In genomic region chr19:46466536-46467199, GRCh38 we compare ENCODE assay signal across 11 cellular contexts. TPM values are rescaled to one million over a fixed set of nuclear protein-coding genes. Genes with fewer than 3 reads are reported as not detected.
DNase-seq lines count a peak whose midpoint lies in the region; ATAC-seq and TF ChIP-seq lines count a peak whose summit lies in the region.
"Had no signal": no experiment of that assay in that cellular context is flagged by ENCODE, and none has a peak within 500 bp of the region (broad histone marks: within the 10 kb centered on the region; RNA-seq: fewer than 3 reads in every experiment).

No MANE protein-coding gene starts in this region.

- H2AFZ ChIP-seq in osteoblast (ENCODE audit: low read length), result peak overlapping the region; percentile 69

- no peak overlapping the region for H3K27ac Mint-ChIP-seq in naive thymus-derived CD4-positive, alpha-beta T cell

- intact Hi-C loops in naive thymus-derived CD4-positive, alpha-beta T cell (cut with micrococcal nuclease), result no loop called here

- H3K36me3 ChIP-seq in GM06990 (ENCODE audit: control insufficient read depth, insufficient read depth, low read length) (no peaks in the 10 kb centered on the region), osteoblast (ENCODE audit: insufficient read depth, low read length) (no peaks in the 10 kb centered on the region)
- H3K36me3 ChIP-seq in naive thymus-derived CD4-positive, alpha-beta T cell (ENCODE audit: control insufficient read depth in 2 of 3, insufficient read depth in 3 of 3, low read length in 3 of 3), result no peaks in the 10 kb centered on the region
- H3K36me3 ChIP-seq: prostate gland had no signal

- H3K4me3 ChIP-seq in GM06990 (replicated peaks; ENCODE audit: low read depth, low read length) (peak overlapping the region; percentile 31), choroid plexus epithelial cell (ENCODE audit: low read depth, low read length) (no peak overlapping the region), osteoblast (ENCODE audit: insufficient read depth, low read length) (peak overlapping the region; percentile 56)
- no peak overlapping the region for H3K4me3 ChIP-seq in naive thymus-derived CD4-positive, alpha-beta T cell (ENCODE audit: low read length)
- H3K4me3 ChIP-seq: prostate gland had no signal

- no peaks in the 10 kb centered on the region for H3K9me3 ChIP-seq in osteoblast (ENCODE audit: low read depth, low read length)
- H3K9me3 ChIP-seq in naive thymus-derived CD4-positive, alpha-beta T cell (ENCODE audit: control insufficient read depth in 2 of 3, low read length in 3 of 3), result no peaks in the 10 kb centered on the region
- H3K9me3 ChIP-seq: prostate gland had no signal

- H3K4me1 Mint-ChIP-seq in naive thymus-derived CD4-positive, alpha-beta T cell, result peaks cover 0 to 3% (median 0%) of the 10 kb centered on the region in 7 donors

- TF ChIP-seq CTCF in GM06990 (IDR thresholded peaks at IDR 0.05; ENCODE audit: insufficient read depth, low read length, poor library complexity, severe bottlenecking), result no peak
- no peak for TF ChIP-seq CTCF in choroid plexus epithelial cell (conservative IDR thresholded peaks at IDR 0.05; ENCODE audit: low read depth, low read length)
- no peak for TF ChIP-seq CTCF in osteoblast (IDR thresholded peaks at IDR 0.05; ENCODE audit: extremely low read depth, low read depth, low read length)

- no peaks in the 10 kb centered on the region for H3K79me2 ChIP-seq in osteoblast (ENCODE audit: insufficient read depth, low read length)

- peaks cover 0 to 4% (median 0%) of the 10 kb centered on the region in 5 donors for H3K36me3 Mint-ChIP-seq in naive thymus-derived CD4-positive, alpha-beta T cell

- CTCF ChIA-PET in naive thymus-derived CD4-positive, alpha-beta T cell (lab: Charles Lee), result no interaction called here

- peak overlapping the region; percentile 83 for H3K27ac ChIP-seq in osteoblast (ENCODE audit: low read depth, low read length)
- no peak overlapping the region for H3K27ac ChIP-seq in naive thymus-derived CD4-positive, alpha-beta T cell (ENCODE audit: low read depth, low read length)
- H3K27ac ChIP-seq: prostate gland had no signal

- peaks cover 24% of the 10 kb centered on the region for H3K4me1 ChIP-seq in osteoblast (ENCODE audit: insufficient read depth, low read length)
- no peaks in the 10 kb centered on the region for H3K4me1 ChIP-seq in naive thymus-derived CD4-positive, alpha-beta T cell (ENCODE audit: control insufficient read depth in 2 of 2, insufficient read depth in 2 of 2, low read length in 2 of 2)
- H3K4me1 ChIP-seq: prostate gland had no signal

- no peak overlapping the region for H3K4me3 Mint-ChIP-seq in naive thymus-derived CD4-positive, alpha-beta T cell

- POLR2A ChIA-PET in naive thymus-derived CD4-positive, alpha-beta T cell (lab: Charles Lee), result no interaction called here

- H3K27me3 ChIP-seq in GM06990 (replicated peaks; ENCODE audit: control insufficient read depth, insufficient read depth, low read length), result no peaks in the 10 kb centered on the region; the same call in 1 of the 2 replicates
- no peaks in the 10 kb centered on the region for H3K27me3 ChIP-seq in osteoblast (ENCODE audit: insufficient read depth, low read length)
- H3K27me3 ChIP-seq in naive thymus-derived CD4-positive, alpha-beta T cell (ENCODE audit: control insufficient read depth in 2 of 2, insufficient read depth in 2 of 2, low read length in 2 of 2), result peaks cover 0 to 5% of the 10 kb centered on the region in 2 donors

- H3K9me3 Mint-ChIP-seq in naive thymus-derived CD4-positive, alpha-beta T cell, result peaks cover 0 to 3% (median 0%) of the 10 kb centered on the region in 11 donors

- peak overlapping the region; percentile 87 for H3K4me2 ChIP-seq in osteoblast (ENCODE audit: insufficient read depth, low read length)

- H4K20me1 ChIP-seq in osteoblast (ENCODE audit: insufficient read depth, low read length), result no peaks in the 10 kb centered on the region

- peaks cover 7 to 34% (median 33%) of the 10 kb centered on the region in 5 donors for H3K27me3 Mint-ChIP-seq in naive thymus-derived CD4-positive, alpha-beta T cell

- DNase-seq in GM06990 (ENCODE audit: extremely low read depth, insufficient read length) (peak; percentile 64), HS-27A (ENCODE audit: low read depth) (peak; percentile 42), choroid plexus epithelial cell (ENCODE audit: low read depth) (peak; percentile 92), osteoblast (ENCODE audit: insufficient read length, low spot score, missing footprints) (peak; percentile 96), HuH-7 (ENCODE audit: low spot score) (no peak), NCI-H510A treated with DMSO at 0.1 percent for 48 hours (lab: John Stamatoyannopoulos, UW) (no peak), iPS-NIHi7 (ENCODE audit: extremely low spot score) (no peak)
- DNase-seq in naive thymus-derived CD4-positive, alpha-beta T cell, result no peak
- DNase-seq: foreskin melanocyte; stimulated activated naive CD8-positive, alpha-beta T cell treated with anti-CD3 and anti-CD28 coated beads, Interleukin-15, Interleukin-2, amounts not matched to agents 100 U/mL and 50 U/mL, for 24 hours had no signal

- ATAC-seq in naive thymus-derived CD4-positive, alpha-beta T cell, result no peak
- ATAC-seq: stimulated activated naive CD8-positive, alpha-beta T cell treated with anti-CD3 and anti-CD28 coated beads, Interleukin-15, Interleukin-2, amounts not matched to agents 100 U/mL and 50 U/mL, for 24 hours had no signal

RNA-seq across cellular contexts. Expression of gene PNMA8A, which starts 4.7 kb away (rescaled TPM):
- 2.1 and 2.2 TPM in 2 replicates for total RNA-seq in osteoblast
- under 1 TPM in 2 of 5 experiments, not detected in 3; 0.62 to 0.86 TPM for total RNA-seq in naive thymus-derived CD4-positive, alpha-beta T cell
- not detected for polyA plus RNA-seq in naive thymus-derived CD4-positive, alpha-beta T cell

RNA-seq across cellular contexts. Expression of gene PNMA8B, which starts 29.0 kb away (rescaled TPM):
- 0.72 and 1.2 TPM in 2 replicates for total RNA-seq in osteoblast
- total RNA-seq in naive thymus-derived CD4-positive, alpha-beta T cell, result 1 to 10 TPM in 2 of 5 experiments, under 1 TPM in 2, not detected in 1; 0.24 to 2.3 (median 1.5) TPM
- polyA plus RNA-seq in naive thymus-derived CD4-positive, alpha-beta T cell, result 1 to 10 TPM; 1.0 to 1.8 TPM

RNA-seq across cellular contexts. Expression of gene PNMA8C, which starts 37.9 kb away (rescaled TPM):
- under 0.01 and 0.36 TPM in 2 replicates for total RNA-seq in osteoblast
- total RNA-seq in naive thymus-derived CD4-positive, alpha-beta T cell, result not detected
- not detected for polyA plus RNA-seq in naive thymus-derived CD4-positive, alpha-beta T cell

RNA-seq across cellular contexts. Expression of gene CCDC8, which starts 53.3 kb away (rescaled TPM):
- 17.4 and 22.1 TPM in 2 replicates for total RNA-seq in osteoblast
- total RNA-seq in naive thymus-derived CD4-positive, alpha-beta T cell, result not detected
- polyA plus RNA-seq in naive thymus-derived CD4-positive, alpha-beta T cell, result not detected

Comparison
In these comparisons a context has a peak if more than half of its experiments do, and no peak if none do; other contexts are left out.
1. DNase-seq: peak in GM06990 (single experiment), HS-27A (single experiment), choroid plexus epithelial cell (single experiment) and osteoblast (single experiment); none in HuH-7 (single experiment), naive thymus-derived CD4-positive, alpha-beta T cell (0 of 9), NCI-H510A treated with DMSO at 0.1 percent for 48 hours (single experiment) and iPS-NIHi7 (single experiment).
2. H3K4me3 ChIP-seq: peak in GM06990 (single experiment) and osteoblast (single experiment); none in choroid plexus epithelial cell (single experiment) and naive thymus-derived CD4-positive, alpha-beta T cell (single experiment).